27 cellular contexts compared by ENCODE assay signal in genomic region chr3:141164844-141165243, GRCh38.
"Had no signal": no experiment of that assay in that cellular context is flagged by ENCODE, and none has a peak within 500 bp of the region (broad histone marks: within the 10 kb centered on the region; RNA-seq: fewer than 3 reads in every experiment).

No MANE protein-coding gene starts in this region.

- H3K9me3 Mint-ChIP-seq: natural killer cell had no signal

- ATAC-seq: effector memory CD8-positive, alpha-beta T cell; gastroesophageal sphincter; left lobe of liver; lower lobe of right lung; natural killer cell; pancreas; right lobe of liver; stimulated activated memory B cell treated with anti-CD40 and anti-IgM and Interleukin-4, amounts not matched to agents 10 μg/mL and 1 μg/mL and 100 μg/mL, for 72 hours; upper lobe of right lung had no signal

- H3K4me1 ChIP-seq: esophagus squamous epithelium, gastroesophageal sphincter, lower lobe of right lung, pancreas, right lobe of liver, spleen, testis, tibial nerve, upper lobe of right lung had no signal

- H3K27me3 ChIP-seq: gastroesophageal sphincter, hepatocyte, pancreas, right lobe of liver, spleen, testis, tibial nerve, upper lobe of right lung had no signal

- H3K27ac Mint-ChIP-seq: dendritic cell treated with granulocyte-macrophage colony-stimulating factor and Interleukin-4, amounts not matched to agents 40 ng/mL and 50 ng/mL, for 4 days; effector memory CD8-positive, alpha-beta T cell; memory B cell; mesothelial cell of epicardium; natural killer cell; progenitor cell of endocrine pancreas; stimulated activated memory B cell treated with anti-CD40 and anti-IgM and Interleukin-4, amounts not matched to agents 10 μg/mL and 1 μg/mL and 100 μg/mL, for 72 hours; stimulated activated naive CD8-positive, alpha-beta T cell treated with anti-CD3 and anti-CD28 coated beads, Interleukin-15, Interleukin-2, amounts not matched to agents 100 ng/mL and 50 ng/mL, for 24 hours had no signal

- H3K4me3 ChIP-seq: esophagus squamous epithelium, gastroesophageal sphincter, hepatocyte, lower lobe of right lung, pancreas, right lobe of liver, spleen, testis, tibial nerve, upper lobe of right lung had no signal

- H3K27ac ChIP-seq: epithelial cell of prostate, esophagus squamous epithelium, gastroesophageal sphincter, hepatocyte, lower lobe of right lung, pancreas, right lobe of liver, spleen, testis, upper lobe of right lung had no signal

- H3K36me3 ChIP-seq: esophagus squamous epithelium, gastroesophageal sphincter, lower lobe of right lung, pancreas, right lobe of liver, spleen, tibial nerve, upper lobe of right lung had no signal

- H3K27me3 Mint-ChIP-seq: dendritic cell treated with granulocyte-macrophage colony-stimulating factor and Interleukin-4, amounts not matched to agents 40 ng/mL and 50 ng/mL, for 4 days; progenitor cell of endocrine pancreas had no signal

- H3K9me3 ChIP-seq: pancreas, testis, upper lobe of right lung had no signal

- DNase-seq: cerebellar nuclear complex; effector memory CD8-positive, alpha-beta T cell; esophagus squamous epithelium; foreskin fibroblast; head of caudate nucleus; lower lobe of right lung; natural killer cell; occipital lobe; pancreas; right lobe of liver; spleen; stimulated activated CD4-positive, alpha-beta T cell treated with anti-CD3 and anti-CD28 coated beads, Interleukin-15, amount 100 ng/mL, for 24 hours; stimulated activated CD4-positive, alpha-beta T cell treated with anti-CD3 and anti-CD28 coated beads, Interleukin-1b, Interleukin-23, amount 100 ng/mL, for 48 hours; stimulated activated CD4-positive, alpha-beta T cell treated with anti-CD3 and anti-CD28 coated beads, Interleukin-4, amount 100 ng/mL, for 24 hours; testis; upper lobe of right lung had no signal

- H3K4me1 Mint-ChIP-seq: memory B cell; mesothelial cell of epicardium; natural killer cell; stimulated activated memory B cell treated with anti-CD40 and anti-IgM and Interleukin-4, amounts not matched to agents 10 μg/mL and 1 μg/mL and 100 μg/mL, for 72 hours had no signal

- H3K4me3 Mint-ChIP-seq: dendritic cell treated with granulocyte-macrophage colony-stimulating factor and Interleukin-4, amounts not matched to agents 40 ng/mL and 50 ng/mL, for 4 days; effector memory CD8-positive, alpha-beta T cell; memory B cell; mesothelial cell of epicardium; natural killer cell; stimulated activated memory B cell treated with anti-CD40 and anti-IgM and Interleukin-4, amounts not matched to agents 10 μg/mL and 1 μg/mL and 100 μg/mL, for 72 hours; stimulated activated naive CD8-positive, alpha-beta T cell treated with anti-CD3 and anti-CD28 coated beads, Interleukin-15, Interleukin-2, amounts not matched to agents 100 ng/mL and 50 ng/mL, for 24 hours had no signal
